ENCODE assay signal across 8 cellular contexts in the genomic region with DNA sequence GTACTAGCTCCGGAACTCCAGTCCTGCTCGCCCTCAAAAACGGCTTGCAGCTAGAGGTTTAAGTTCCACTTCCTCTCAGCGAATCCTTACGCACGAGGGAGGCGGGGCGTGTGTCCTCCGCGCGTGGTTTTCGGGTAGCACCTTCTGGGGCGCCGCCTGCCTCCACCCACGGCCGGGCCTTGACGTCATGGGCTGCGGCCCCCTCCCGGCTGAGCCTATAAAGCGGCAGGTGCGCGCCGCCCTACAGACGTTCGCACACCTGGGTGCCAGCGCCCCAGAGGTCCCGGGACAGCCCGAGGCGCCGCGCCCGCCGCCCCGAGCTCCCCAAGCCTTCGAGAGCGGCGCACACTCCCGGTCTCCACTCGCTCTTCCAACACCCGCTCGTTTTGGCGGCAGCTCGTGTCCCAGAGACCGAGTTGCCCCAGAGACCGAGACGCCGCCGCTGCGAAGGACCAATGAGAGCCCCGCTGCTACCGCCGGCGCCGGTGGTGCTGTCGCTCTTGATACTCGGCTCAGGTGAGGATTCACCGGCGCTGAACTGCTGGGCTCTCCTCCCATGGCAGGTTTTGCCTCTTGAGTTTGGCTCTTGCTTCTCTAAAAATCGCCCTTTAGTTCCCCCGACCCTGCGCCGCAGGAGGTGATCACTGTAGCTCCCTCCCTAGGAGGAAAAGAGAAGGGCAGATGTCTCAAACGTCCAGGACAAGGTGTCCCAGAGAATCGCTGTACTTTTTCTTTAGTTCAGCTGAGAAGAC. TPM values are rescaled to one million over a fixed set of nuclear protein-coding genes. Genes with fewer than 3 reads are reported as not detected.
DNase-seq lines count a peak whose midpoint lies in the region; ATAC-seq and TF ChIP-seq lines count a peak whose summit lies in the region.

Gene AREG (plus strand): TSS at position 246 of the 752 bp plus-strand sequence. CDS start 210 bp downstream, at position 456.

- intact Hi-C loops in Caco-2 (cut with micrococcal nuclease; ENCODE audit: unreplicated experiment), result loop anchor here (1.0 to 2.0 kb wide), 5 partner anchors 34 to 226 kb away; no protein-coding TSS in a partner anchor
- intact Hi-C loops in heart left ventricle (cut with DNase I), result loop anchor here in 6 of 10 donors (1.0 to 10.0 kb wide), 4 partner anchors 68 to 70 kb away; no protein-coding TSS in a partner anchor
- intact Hi-C loops in prostate gland (cut with DNase I), result no loop called here

- POLR2A ChIA-PET in Caco-2 (lab: Charles Lee), result interaction anchor here (0.5 to 1.6 kb wide), 9 partner anchors 11 to 226 kb away, joined by 3 to 8 read pairs (median 4); partner anchors contain the start of gene EREG
- POLR2A ChIA-PET in SK-N-SH (lab: Yijun Ruan, JAX), result no interaction called here

- H3K4me1 ChIP-seq in Caco-2, result peaks cover 8% of the 10 kb centered on the region
- no peaks in the 10 kb centered on the region; a peak in 1 of 4 replicates for H3K4me1 ChIP-seq in SK-N-SH (ENCODE audit: control insufficient read depth in 1 of 2, insufficient read depth in 2 of 2, low read depth in 1 of 2, low read length in 1 of 2)
- peaks cover 0 to 15% (median 0%) of the 10 kb centered on the region in 12 donors for H3K4me1 ChIP-seq in heart left ventricle
- H3K4me1 ChIP-seq in prostate gland (replicated peaks), result no peaks in the 10 kb centered on the region
- H3K4me1 ChIP-seq in urinary bladder (ENCODE audit: insufficient read depth), result no peaks in the 10 kb centered on the region

- peak within 1 kb of the TSS; percentile 82 for H3K4me3 ChIP-seq in Caco-2 (ENCODE audit: low read depth, low read length)
- H3K4me3 ChIP-seq in SK-N-SH (ENCODE audit: low read depth in 2 of 2, low read length in 1 of 2), result peak within 1 kb of the TSS; percentile 31 to 60
- H3K4me3 ChIP-seq in heart left ventricle, result peak within 1 kb of the TSS; percentile 35 to 77 (median 64)
- peak within 1 kb of the TSS; percentile 43 to 47 for H3K4me3 ChIP-seq in prostate gland
- peak within 1 kb of the TSS; percentile 62 for H3K4me3 ChIP-seq in urinary bladder (ENCODE audit: low read depth, low read length)

- WGBS in SK-N-SH (ENCODE audit: low lambda C conversion rate), result 4% methylated on average over 9 of the region's 64 CpGs
- WGBS in heart left ventricle, 4 donors, result 0 to 2% (median 1%) methylated on average over 19 to 64 of the region's 64 CpGs
- WGBS in prostate gland, result under 1% methylated on average over 37 of the region's 64 CpGs
- WGBS in urinary bladder, result under 1% methylated on average over 64 of the region's 64 CpGs

- H3K27ac ChIP-seq in SK-N-SH (ENCODE audit: low read depth in 2 of 2, low read length in 1 of 2) (no peak within 1 kb of the TSS), heart left ventricle (peak within 1 kb of the TSS in 11 of 12 donors; percentile 21 to 87 (median 64)), prostate gland (peak within 1 kb of the TSS; percentile 57 to 73), urinary bladder (ENCODE audit: low read depth) (peak within 1 kb of the TSS; percentile 43)

- H3K9ac ChIP-seq in SK-N-SH, result no peak within 1 kb of the TSS

- peak; percentile 87 to 93 (median 88) for ATAC-seq in heart left ventricle

- peaks cover 51% of the 10 kb centered on the region for H3K36me3 Mint-ChIP-seq in Caco-2 (ENCODE audit: insufficient read depth, unreplicated experiment)
- peaks cover 6% of the 10 kb centered on the region for H3K36me3 Mint-ChIP-seq in activated naive CD4-positive, alpha-beta T cell treated with anti-CD3 and anti-CD28 coated beads, Interleukin-2, amount 50 U/mL, for 24 hours

- CTCF ChIA-PET in Caco-2 (lab: Charles Lee) (interaction anchor here (0.7 to 1.3 kb wide), 5 partner anchors 86 to 226 kb away, joined by 3 to 7 read pairs (median 3); no protein-coding TSS in a partner anchor), SK-N-SH (lab: Yijun Ruan, JAX) (interaction anchor here (0.8 kb wide), 1 partner anchor 21 kb away, joined by 3 read pairs; no protein-coding TSS in a partner anchor)

- no peaks in the 10 kb centered on the region for H3F3A ChIP-seq in SK-N-SH (replicated peaks; ENCODE audit: insufficient read depth)

- H3K4me1 Mint-ChIP-seq in Caco-2 (ENCODE audit: low read depth, unreplicated experiment), result peaks cover 6% of the 10 kb centered on the region
- H3K4me1 Mint-ChIP-seq in activated naive CD4-positive, alpha-beta T cell treated with anti-CD3 and anti-CD28 coated beads, Interleukin-2, amount 50 U/mL, for 24 hours, result peaks cover 13% of the 10 kb centered on the region

- TF ChIP-seq CTCF in Caco-2 (IDR thresholded peaks at IDR 0.05; ENCODE audit: insufficient read depth in 1 of 2, low read depth in 1 of 2, low read length in 1 of 2, severe bottlenecking in 1 of 2, unreplicated experiment in 1 of 2), result peak; percentile 43 to 68
- no peak for TF ChIP-seq CTCF in GM20000 (IDR thresholded peaks at IDR 0.05; ENCODE audit: extremely low read depth, missing control alignments)
- TF ChIP-seq CTCF in SK-N-SH (IDR thresholded peaks at IDR 0.05), result peak; percentile 36; the same call in 1 of the 2 replicates
- TF ChIP-seq CTCF in heart left ventricle (IDR thresholded peaks at IDR 0.05), result peak in 11 of 12 donors; percentile 22 to 57 (median 48)
- peak in 2 of 4 experiments; percentile 32 to 57 for TF ChIP-seq CTCF in prostate gland (IDR thresholded peaks at IDR 0.05)

- BruUV-seq in Caco-2 (replicated peaks; lab: Mats Ljungman, UMichigan), result no TSS peak

- DNase-seq in Caco-2 (peak; percentile 85 to 88), GM20000 (ENCODE audit: low spot score) (peak; percentile 77), HPDE6-E6E7 (ENCODE audit: extremely low spot score) (peak; percentile 73), SK-N-SH (peak; percentile 24), heart left ventricle (peak; percentile 63 to 86 (median 81)), prostate gland (ENCODE audit: low spot score) (peak; percentile 68)

- peak in 1 of 2 donors; percentile 66 for TF ChIP-seq POLR2A in heart left ventricle (IDR thresholded peaks at IDR 0.05)
- peak; percentile 82 for TF ChIP-seq POLR2A in prostate gland (IDR thresholded peaks at IDR 0.05)

- no peaks in the 10 kb centered on the region for H3K79me2 ChIP-seq in SK-N-SH (ENCODE audit: insufficient read depth)

- H3K27me3 Mint-ChIP-seq in Caco-2 (ENCODE audit: insufficient read depth, unreplicated experiment), result no peaks in the 10 kb centered on the region
- no peaks in the 10 kb centered on the region for H3K27me3 Mint-ChIP-seq in activated naive CD4-positive, alpha-beta T cell treated with anti-CD3 and anti-CD28 coated beads, Interleukin-2, amount 50 U/mL, for 24 hours

- TF ChIP-seq RAD21 in SK-N-SH (IDR thresholded peaks at IDR 0.05; ENCODE audit: low read length), result no peak

- H3K9me2 ChIP-seq in SK-N-SH, result no peaks in the 10 kb centered on the region

- H2AFZ ChIP-seq in SK-N-SH (ENCODE audit: low read depth), result peak within 1 kb of the TSS; percentile 65

- H4K20me1 ChIP-seq in SK-N-SH (ENCODE audit: insufficient read depth), result no peaks in the 10 kb centered on the region

- H3K27ac Mint-ChIP-seq in Caco-2 (ENCODE audit: unreplicated experiment), result peak within 1 kb of the TSS; percentile 73
- peak within 1 kb of the TSS; percentile 86 for H3K27ac Mint-ChIP-seq in activated naive CD4-positive, alpha-beta T cell treated with anti-CD3 and anti-CD28 coated beads, Interleukin-2, amount 50 U/mL, for 24 hours

- no peak for TF ChIP-seq EP300 in SK-N-SH (IDR thresholded peaks at IDR 0.05; ENCODE audit: borderline replicate concordance in 1 of 2, low read depth in 1 of 2, low read length in 1 of 2)

- H3K9me3 ChIP-seq in Caco-2 (no peaks in the 10 kb centered on the region), SK-N-SH (no peaks in the 10 kb centered on the region), heart left ventricle (no peaks in the 10 kb centered on the region), prostate gland (no peaks in the 10 kb centered on the region)

- H3K9me3 Mint-ChIP-seq in Caco-2 (ENCODE audit: unreplicated experiment), result no peaks in the 10 kb centered on the region
- no peaks in the 10 kb centered on the region for H3K9me3 Mint-ChIP-seq in activated naive CD4-positive, alpha-beta T cell treated with anti-CD3 and anti-CD28 coated beads, Interleukin-2, amount 50 U/mL, for 24 hours

- peak within 1 kb of the TSS; percentile 86 for H3K4me3 Mint-ChIP-seq in Caco-2 (ENCODE audit: unreplicated experiment)
- H3K4me3 Mint-ChIP-seq in activated naive CD4-positive, alpha-beta T cell treated with anti-CD3 and anti-CD28 coated beads, Interleukin-2, amount 50 U/mL, for 24 hours, result peak within 1 kb of the TSS; percentile 96

- H3K36me3 ChIP-seq in Caco-2 (ENCODE audit: control insufficient read depth, insufficient read depth, low read length) (peaks cover 1% of the 10 kb centered on the region), SK-N-SH (replicated peaks in 1 of 2; ENCODE audit: control insufficient read depth in 1 of 2, insufficient read depth in 2 of 2, low read length in 1 of 2) (no peaks in the 10 kb centered on the region), heart left ventricle (no peaks in the 10 kb centered on the region), prostate gland (no peaks in the 10 kb centered on the region), urinary bladder (ENCODE audit: insufficient read depth) (no peaks in the 10 kb centered on the region)

- peak within 1 kb of the TSS; percentile 79 for H3K4me2 ChIP-seq in SK-N-SH

- no peaks in the 10 kb centered on the region for H3K27me3 ChIP-seq in Caco-2 (replicated peaks; ENCODE audit: control insufficient read depth, insufficient read depth, low read length)
- H3K27me3 ChIP-seq in SK-N-SH (ENCODE audit: insufficient read depth), result peaks cover 21% of the 10 kb centered on the region
- H3K27me3 ChIP-seq in heart left ventricle, result no peaks in the 10 kb centered on the region
- no peaks in the 10 kb centered on the region for H3K27me3 ChIP-seq in prostate gland (replicated peaks; ENCODE audit: insufficient read depth)

TF ChIP-seq in SK-N-SH, 30 proteins besides CTCF, POLR2A, EP300 and RAD21:
- TF ChIP-seq GABPA (IDR thresholded peaks at IDR 0.05; ENCODE audit: low read depth), result no peak
TF ChIP-seq in SK-N-SH: peak in this region for 0.

RNA-seq across cellular contexts. Expression of gene AREG, which starts in this region (rescaled TPM):
- total RNA-seq in Caco-2 (2022) (146 and 162 TPM in 2 replicates), heart left ventricle (1 to 10 TPM in 7 of 9 donors, under 1 TPM in 2; 0.27 to 9.1 (median 1.9) TPM), prostate gland (10 to 100 TPM in 1 of 2 donors, 1 to 10 TPM in 1; 4.2 to 17.1 TPM), urinary bladder (1.8 TPM)
- polyA plus RNA-seq in SK-N-SH (2012; rRNA removed) (not detected in 2 replicates), heart left ventricle (10 to 100 TPM in 1 of 2 donors, 1 to 10 TPM in 1; 1.6 to 49.6 TPM), urinary bladder (17.4 TPM)
- not detected in 2 replicates for polyA plus RNA-seq in SK-N-SH (2012; cell fraction: cytosol; rRNA removed)
- polyA plus RNA-seq in SK-N-SH (2012; cell fraction: nucleus; rRNA removed), result not detected in 2 replicates

Comparison
In these comparisons a context has a peak if more than half of its experiments do, and no peak if none do; other contexts are left out.
1. Peak in DNase-seq, H3K4me3 ChIP-seq and H3K4me2 ChIP-seq in SK-N-SH; RNA of the gene not detected or under 1 TPM.
2. DNase-seq: peak in every context shown above with its lines; median percentile 86 in Caco-2; 81 in heart left ventricle; 77 in GM20000; 73 in HPDE6-E6E7; 68 in prostate gland; 24 in SK-N-SH.
3. H3K27ac ChIP-seq: peak in heart left ventricle (11 of 12), prostate gland (2 of 2) and urinary bladder (single experiment); none in SK-N-SH (0 of 2).
4. Peak in every context shown above with its lines, with median percentiles within 50 percentile points of each other: H3K4me3 ChIP-seq.